Comparison of ENCODE assay signal across 10 cellular contexts in the genomic region with DNA sequence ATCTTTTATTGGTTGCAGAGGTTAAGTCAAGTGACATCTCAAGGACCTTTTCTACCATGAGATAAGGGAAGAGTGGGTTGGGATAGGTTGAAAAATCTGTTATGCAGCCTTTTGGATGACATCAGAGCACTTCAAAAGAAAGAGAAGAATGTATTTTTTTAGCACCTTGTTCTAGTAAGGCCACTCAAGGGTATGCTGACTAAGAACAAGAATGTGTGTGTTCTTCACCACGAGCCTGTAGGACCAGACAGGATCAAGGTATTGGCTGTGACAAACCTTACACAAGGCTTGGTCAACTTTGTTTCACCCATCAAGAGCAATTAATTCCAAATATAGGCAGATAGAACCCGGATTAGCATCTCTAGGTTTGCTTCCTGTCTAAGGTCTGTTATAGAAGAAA.
A peak's percentile ranks its signal among the peaks of the same experiment; 100 is the strongest.
DNase-seq lines count a peak whose midpoint lies in the region; ATAC-seq and TF ChIP-seq lines count a peak whose summit lies in the region.
"Had no signal": no experiment of that assay in that cellular context is flagged by ENCODE, and none has a peak within 500 bp of the region (broad histone marks: within the 10 kb centered on the region; RNA-seq: fewer than 3 reads in every experiment).

No MANE protein-coding gene starts in this region.

- H3K9me3 ChIP-seq in BLaER1 treated with 17β-estradiol and CSF1 and Interleukin-3, amounts not matched to agents 10 nM and 100 nM (replicated peaks in 1 of 11), result peaks cover 0 to 3% (median 0%) of the 10 kb centered on the region in 11 experiments; a peak in 3 of 22 replicates
- no peaks in the 10 kb centered on the region for H3K9me3 ChIP-seq in RWPE2 (ENCODE audit: severe bottlenecking)
- no peaks in the 10 kb centered on the region for H3K9me3 ChIP-seq in breast epithelium
- no peaks in the 10 kb centered on the region for H3K9me3 ChIP-seq in OCI-LY7 (ENCODE audit: low read length)

- DNase-seq in RWPE2 (ENCODE audit: low spot score) (no peak), lower leg skin (ENCODE audit: low spot score in 2 of 2) (no peak), breast epithelium (ENCODE audit: low spot score in 2 of 2) (no peak), OCI-LY7 (ENCODE audit: low spot score) (no peak)
- no peak for DNase-seq in stimulated activated CD4-positive, alpha-beta T cell treated with anti-CD3 and anti-CD28 coated beads, Interleukin-15, amount 100 ng/mL, for 24 hours
- DNase-seq: activated CD4-positive, alpha-beta T cell treated with anti-CD3 and anti-CD28 coated beads for 48 hours; right cardiac atrium had no signal

- H3K9me2 ChIP-seq in OCI-LY7 (ENCODE audit: insufficient read depth, low read length), result no peaks in the 10 kb centered on the region

- peaks cover 0 to 15% (median 5%) of the 10 kb centered on the region in 11 experiments; a peak in 7 of 22 replicates for H3K36me3 ChIP-seq in BLaER1 treated with 17β-estradiol and CSF1 and Interleukin-3, amounts not matched to agents 10 nM and 100 nM
- H3K36me3 ChIP-seq in RWPE2 (ENCODE audit: low read depth), result peaks cover 28% of the 10 kb centered on the region
- no peaks in the 10 kb centered on the region for H3K36me3 ChIP-seq in breast epithelium
- no peaks in the 10 kb centered on the region for H3K36me3 ChIP-seq in OCI-LY7 (ENCODE audit: insufficient read depth, low read length)

- peak overlapping the region in 1 of 11 experiments; percentile 14; a peak in 2 of 22 replicates for H3K9ac ChIP-seq in BLaER1 treated with 17β-estradiol and CSF1 and Interleukin-3, amounts not matched to agents 10 nM and 100 nM

- BruUV-seq in OCI-LY7 (replicated peaks; lab: Mats Ljungman, UMichigan), result no TSS peak

- peaks cover 71 to 91% (median 86%) of the 10 kb centered on the region in 10 experiments for H3K4me1 ChIP-seq in BLaER1 treated with 17β-estradiol and CSF1 and Interleukin-3, amounts not matched to agents 10 nM and 100 nM
- H3K4me1 ChIP-seq in RWPE2 (ENCODE audit: insufficient read depth, poor library complexity, severe bottlenecking) (no peaks in the 10 kb centered on the region), breast epithelium (peaks cover 0 to 10% of the 10 kb centered on the region in 2 donors), OCI-LY7 (ENCODE audit: insufficient read depth, low read length, poor library complexity, severe bottlenecking) (peaks cover 18% of the 10 kb centered on the region)

- H3K27me3 ChIP-seq in BLaER1 treated with 17β-estradiol and CSF1 and Interleukin-3, amounts not matched to agents 10 nM and 100 nM, result no peaks in the 10 kb centered on the region
- no peaks in the 10 kb centered on the region for H3K27me3 ChIP-seq in RWPE2 (ENCODE audit: insufficient read depth, poor library complexity, severe bottlenecking)
- no peaks in the 10 kb centered on the region for H3K27me3 ChIP-seq in breast epithelium

- ATAC-seq in GM19023 (IDR thresholded peaks at IDR 0.05; ENCODE audit: unreplicated experiment) (peak; percentile 80), HG02763 (IDR thresholded peaks at IDR 0.05; ENCODE audit: unreplicated experiment) (peak; percentile 69), RWPE2 (ENCODE audit: low read depth) (peak; percentile 15; the same call in 1 of the 3 replicates)
- ATAC-seq: right cardiac atrium had no signal

- 81 to 85% methylated on average over 2 of the region's 2 CpGs for WGBS in lower leg skin, 2 donors

- TF ChIP-seq CTCF in RWPE2 (IDR thresholded peaks at IDR 0.05; ENCODE audit: poor library complexity, severe bottlenecking) (no peak), lower leg skin (IDR thresholded peaks at IDR 0.05) (no peak), breast epithelium (IDR thresholded peaks at IDR 0.05) (no peak), OCI-LY7 (conservative IDR thresholded peaks at IDR 0.05; ENCODE audit: low read length) (no peak)

- CTCF ChIA-PET in OCI-LY7 (lab: Charles Lee; ENCODE audit: unreplicated experiment), result no interaction called here

- TF ChIP-seq POLR2A in lower leg skin (IDR thresholded peaks at IDR 0.05), result no peak
- no peak for TF ChIP-seq POLR2A in breast epithelium (IDR thresholded peaks at IDR 0.05)

- no peak overlapping the region; a peak in 1 of 20 replicates for H3K4me3 ChIP-seq in BLaER1 treated with 17β-estradiol and CSF1 and Interleukin-3, amounts not matched to agents 10 nM and 100 nM
- no peak overlapping the region for H3K4me3 ChIP-seq in RWPE2 (ENCODE audit: severe bottlenecking)
- H3K4me3 ChIP-seq in lower leg skin (ENCODE audit: low read depth, poor library complexity, severe bottlenecking), result no peak overlapping the region
- no peak overlapping the region for H3K4me3 ChIP-seq in breast epithelium
- no peak overlapping the region for H3K4me3 ChIP-seq in OCI-LY7 (ENCODE audit: low read depth, low read length, poor library complexity, severe bottlenecking)

- H2AFZ ChIP-seq in OCI-LY7 (ENCODE audit: low read length), result no peak overlapping the region

- intact Hi-C loops in lower leg skin (cut with DNase I; ENCODE audit: low total_unique reads) (no loop called here), breast epithelium (cut with DNase I; ENCODE audit: low total_unique reads) (no loop called here), OCI-LY7 (cut with micrococcal nuclease; ENCODE audit: unreplicated experiment) (no loop called here)

- H4K20me1 ChIP-seq in BLaER1 treated with 17β-estradiol and CSF1 and Interleukin-3, amounts not matched to agents 10 nM and 100 nM, result peaks cover 0 to 32% (median 0%) of the 10 kb centered on the region in 11 experiments; a peak in 2 of 22 replicates
- no peaks in the 10 kb centered on the region for H4K20me1 ChIP-seq in OCI-LY7 (ENCODE audit: insufficient read depth, low read length)

- peak overlapping the region in 8 of 11 experiments; percentile 4 to 93 (median 42); a peak in 12 of 22 replicates for H3K27ac ChIP-seq in BLaER1 treated with 17β-estradiol and CSF1 and Interleukin-3, amounts not matched to agents 10 nM and 100 nM
- H3K27ac ChIP-seq in RWPE2 (ENCODE audit: poor library complexity, severe bottlenecking) (no peak overlapping the region), breast epithelium (no peak overlapping the region), OCI-LY7 (ENCODE audit: low read depth, low read length, poor library complexity, severe bottlenecking) (no peak overlapping the region)

- no peaks in the 10 kb centered on the region for H3K79me2 ChIP-seq in OCI-LY7 (ENCODE audit: insufficient read depth, low read depth, low read length)

- peak overlapping the region in 10 of 11 experiments; percentile 59 to 95 (median 78); a peak in 20 of 22 replicates for H3K4me2 ChIP-seq in BLaER1 treated with 17β-estradiol and CSF1 and Interleukin-3, amounts not matched to agents 10 nM and 100 nM
- no peak overlapping the region for H3K4me2 ChIP-seq in OCI-LY7 (ENCODE audit: low read length)

- POLR2A ChIA-PET in OCI-LY7 (lab: Charles Lee), result no interaction called here

Comparison
In these comparisons a context has a peak if more than half of its experiments do, and no peak if none do; other contexts are left out.
1. H3K27ac ChIP-seq: peak in BLaER1 treated with 17β-estradiol and CSF1 and Interleukin-3, amounts not matched to agents 10 nM and 100 nM (8 of 11); none in RWPE2 (single experiment), breast epithelium (0 of 2) and OCI-LY7 (single experiment).
2. ATAC-seq: peak in every context shown above with its lines; median percentile 80 in GM19023; 69 in HG02763; 15 in RWPE2.